28 cellular contexts compared by ENCODE assay signal in genomic region chr18:37495354-37495753, GRCh38.
"Had no signal": no experiment of that assay in that cellular context is flagged by ENCODE, and none has a peak within 500 bp of the region (broad histone marks: within the 10 kb centered on the region; RNA-seq: fewer than 3 reads in every experiment).

No MANE protein-coding gene starts in this region.

- H3K9ac ChIP-seq: neural progenitor cell had no signal

- H3K4me3 ChIP-seq: neural progenitor cell, pancreas, psoas muscle, right lobe of liver, sigmoid colon, stomach, tibial artery, transverse colon, upper lobe of right lung, uterus had no signal

- H3K27ac ChIP-seq: neural progenitor cell, neutrophil, pancreas, psoas muscle, right lobe of liver, sigmoid colon, stomach, tibial artery, transverse colon, upper lobe of right lung, uterus had no signal

- DNase-seq: naive B cell; naive thymus-derived CD8-positive, alpha-beta T cell; nephron progenitor cell; nucleus accumbens; pancreas; psoas muscle; right cardiac atrium; right lobe of liver; sigmoid colon; small intestine; stimulated activated CD4-positive, alpha-beta T cell treated with anti-CD3 and anti-CD28 coated beads, Interleukin-15, amount 100 ng/mL, for 24 hours; stimulated activated CD4-positive, alpha-beta T cell treated with anti-CD3 and anti-CD28 coated beads, Interleukin-2, amount 100 ng/mL, for 24 hours; stimulated activated CD4-positive, alpha-beta T cell treated with anti-CD3 and anti-CD28 coated beads, Interleukin-2, amount 100 ng/mL, for 48 hours; stimulated activated CD4-positive, alpha-beta T cell treated with anti-CD3 and anti-CD28 coated beads, Interleukin-4, amount 100 ng/mL, for 24 hours; stimulated activated naive B cell treated with anti-CD40 and anti-IgM and Interleukin-4, amounts not matched to agents 10 μg/mL and 1 μg/mL and 100 μg/mL, for 72 hours; stimulated activated naive CD4-positive, alpha-beta T cell treated with Interleukin-2 at 50 U/mL for 16 hours; stomach; tibial artery; transverse colon; upper lobe of right lung; uterus had no signal

- H3K9me3 ChIP-seq: neutrophil, pancreas, psoas muscle, right lobe of liver, sigmoid colon, stomach, tibial artery, transverse colon, upper lobe of right lung, uterus had no signal

- H3K4me3 Mint-ChIP-seq: naive B cell; naive thymus-derived CD8-positive, alpha-beta T cell; natural killer cell treated with Interleukin-12 subunit alpha and Interleukin-12 subunit beta and Interleukin-15 and Interleukin-18, amount 100 ng/mL, for 72 hours; nephron progenitor cell; neural progenitor cell; stimulated activated effector memory CD8-positive, alpha-beta T cell treated with anti-CD3 and anti-CD28 coated beads, Interleukin-12 subunit alpha, Interleukin-12 subunit beta, amount 100 ng/mL, for 72 hours; stimulated activated naive B cell treated with anti-CD40 and anti-IgM and Interleukin-4, amounts not matched to agents 10 μg/mL and 1 μg/mL and 100 μg/mL, for 72 hours; stimulated activated naive CD8-positive, alpha-beta T cell treated with anti-CD3 and anti-CD28 coated beads, Interleukin-15, Interleukin-2, amounts not matched to agents 100 ng/mL and 50 ng/mL, for 24 hours; type B pancreatic cell had no signal

- H3K4me1 ChIP-seq: neural progenitor cell, pancreas, psoas muscle, sigmoid colon, stomach, tibial artery, transverse colon, upper lobe of right lung, uterus had no signal

- H3K27me3 ChIP-seq: neural progenitor cell, pancreas, right lobe of liver, uterus had no signal

- H3K4me2 ChIP-seq: neural progenitor cell had no signal

- H3K4me1 Mint-ChIP-seq: naive B cell; naive thymus-derived CD8-positive, alpha-beta T cell; stimulated activated effector memory CD8-positive, alpha-beta T cell treated with anti-CD3 and anti-CD28 coated beads, Interleukin-12 subunit alpha, Interleukin-12 subunit beta, amount 100 ng/mL, for 72 hours; stimulated activated naive B cell treated with anti-CD40 and anti-IgM and Interleukin-4, amounts not matched to agents 10 μg/mL and 1 μg/mL and 100 μg/mL, for 72 hours had no signal

- H3K36me3 Mint-ChIP-seq: naive B cell; naive thymus-derived CD8-positive, alpha-beta T cell; natural killer cell treated with Interleukin-12 subunit alpha and Interleukin-12 subunit beta and Interleukin-15 and Interleukin-18, amount 100 ng/mL, for 72 hours; neural progenitor cell; stimulated activated effector memory CD8-positive, alpha-beta T cell treated with anti-CD3 and anti-CD28 coated beads, Interleukin-12 subunit alpha, Interleukin-12 subunit beta, amount 100 ng/mL, for 72 hours; stimulated activated naive B cell treated with anti-CD40 and anti-IgM and Interleukin-4, amounts not matched to agents 10 μg/mL and 1 μg/mL and 100 μg/mL, for 72 hours; type B pancreatic cell had no signal

- H2AFZ ChIP-seq: neural progenitor cell had no signal

- H3K27ac Mint-ChIP-seq: naive B cell; naive thymus-derived CD8-positive, alpha-beta T cell; natural killer cell treated with Interleukin-12 subunit alpha and Interleukin-12 subunit beta and Interleukin-15 and Interleukin-18, amount 100 ng/mL, for 72 hours; nephron progenitor cell; neural progenitor cell; progenitor cell of endocrine pancreas; stimulated activated effector memory CD8-positive, alpha-beta T cell treated with anti-CD3 and anti-CD28 coated beads, Interleukin-12 subunit alpha, Interleukin-12 subunit beta, amount 100 ng/mL, for 72 hours; stimulated activated naive B cell treated with anti-CD40 and anti-IgM and Interleukin-4, amounts not matched to agents 10 μg/mL and 1 μg/mL and 100 μg/mL, for 72 hours; stimulated activated naive CD8-positive, alpha-beta T cell treated with anti-CD3 and anti-CD28 coated beads, Interleukin-15, Interleukin-2, amounts not matched to agents 100 ng/mL and 50 ng/mL, for 24 hours; type B pancreatic cell had no signal

- FAIRE-seq: pancreas, small intestine had no signal

- H3K36me3 ChIP-seq: neural progenitor cell, neutrophil, pancreas, right lobe of liver, sigmoid colon, stomach, tibial artery, transverse colon, upper lobe of right lung, uterus had no signal

- H3K9me3 Mint-ChIP-seq: natural killer cell treated with Interleukin-12 subunit alpha and Interleukin-12 subunit beta and Interleukin-15 and Interleukin-18, amount 100 ng/mL, for 72 hours; nephron progenitor cell; neural progenitor cell; stimulated activated naive B cell treated with anti-CD40 and anti-IgM and Interleukin-4, amounts not matched to agents 10 μg/mL and 1 μg/mL and 100 μg/mL, for 72 hours; stimulated activated naive CD8-positive, alpha-beta T cell treated with anti-CD3 and anti-CD28 coated beads, Interleukin-15, Interleukin-2, amounts not matched to agents 100 ng/mL and 50 ng/mL, for 24 hours; type B pancreatic cell had no signal
